ENCODE assay signal across 1 cellular context in the genomic region with DNA sequence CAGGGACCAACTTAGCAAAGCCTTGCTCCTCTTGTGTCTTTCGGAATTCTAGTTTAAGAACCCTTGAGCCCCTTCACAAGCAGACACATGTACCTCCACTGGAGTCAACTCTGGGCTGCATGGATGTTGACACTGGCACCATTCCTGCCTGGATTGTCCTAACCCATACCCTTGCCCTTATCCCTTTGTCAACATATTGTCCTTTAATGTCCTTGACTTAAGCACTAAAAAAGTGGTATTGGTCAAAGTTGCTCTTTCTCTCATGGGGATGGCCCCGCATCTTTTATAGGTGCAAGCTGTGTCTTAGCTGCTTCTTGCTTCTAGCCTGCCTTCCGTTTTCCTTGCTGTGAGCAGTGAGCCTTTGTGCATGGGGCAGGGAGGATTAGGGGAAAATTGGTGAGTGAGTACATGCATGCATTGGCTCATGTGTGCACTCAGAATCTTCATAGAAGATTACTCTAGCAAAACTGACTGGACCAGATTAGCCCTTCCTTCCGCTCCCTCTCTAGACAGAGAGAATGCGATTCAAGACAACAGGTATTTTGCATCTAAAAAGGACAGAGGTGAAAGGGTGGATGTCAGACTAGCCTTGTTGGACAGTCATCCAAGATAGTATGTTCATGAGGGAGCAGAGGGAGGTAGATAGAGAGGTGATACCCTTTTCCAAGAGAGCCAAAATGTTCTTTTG.
TF ChIP-seq lines count a peak whose summit lies in the region.

No MANE protein-coding gene starts in this region.

TF ChIP-seq in liver, 16 proteins besides CTCF, POLR2A, EP300 and RAD21 (continued from another document):
- TF ChIP-seq, protein P1, sequence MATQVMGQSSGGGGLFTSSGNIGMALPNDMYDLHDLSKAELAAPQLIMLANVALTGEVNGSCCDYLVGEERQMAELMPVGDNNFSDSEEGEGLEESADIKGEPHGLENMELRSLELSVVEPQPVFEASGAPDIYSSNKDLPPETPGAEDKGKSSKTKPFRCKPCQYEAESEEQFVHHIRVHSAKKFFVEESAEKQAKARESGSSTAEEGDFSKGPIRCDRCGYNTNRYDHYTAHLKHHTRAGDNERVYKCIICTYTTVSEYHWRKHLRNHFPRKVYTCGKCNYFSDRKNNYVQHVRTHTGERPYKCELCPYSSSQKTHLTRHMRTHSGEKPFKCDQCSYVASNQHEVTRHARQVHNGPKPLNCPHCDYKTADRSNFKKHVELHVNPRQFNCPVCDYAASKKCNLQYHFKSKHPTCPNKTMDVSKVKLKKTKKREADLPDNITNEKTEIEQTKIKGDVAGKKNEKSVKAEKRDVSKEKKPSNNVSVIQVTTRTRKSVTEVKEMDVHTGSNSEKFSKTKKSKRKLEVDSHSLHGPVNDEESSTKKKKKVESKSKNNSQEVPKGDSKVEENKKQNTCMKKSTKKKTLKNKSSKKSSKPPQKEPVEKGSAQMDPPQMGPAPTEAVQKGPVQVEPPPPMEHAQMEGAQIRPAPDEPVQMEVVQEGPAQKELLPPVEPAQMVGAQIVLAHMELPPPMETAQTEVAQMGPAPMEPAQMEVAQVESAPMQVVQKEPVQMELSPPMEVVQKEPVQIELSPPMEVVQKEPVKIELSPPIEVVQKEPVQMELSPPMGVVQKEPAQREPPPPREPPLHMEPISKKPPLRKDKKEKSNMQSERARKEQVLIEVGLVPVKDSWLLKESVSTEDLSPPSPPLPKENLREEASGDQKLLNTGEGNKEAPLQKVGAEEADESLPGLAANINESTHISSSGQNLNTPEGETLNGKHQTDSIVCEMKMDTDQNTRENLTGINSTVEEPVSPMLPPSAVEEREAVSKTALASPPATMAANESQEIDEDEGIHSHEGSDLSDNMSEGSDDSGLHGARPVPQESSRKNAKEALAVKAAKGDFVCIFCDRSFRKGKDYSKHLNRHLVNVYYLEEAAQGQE (IDR thresholded peaks at IDR 0.05) = no peak
- TF ChIP-seq HNF4G (IDR thresholded peaks at IDR 0.05) = no peak
- no peak for TF ChIP-seq EGR1 (IDR thresholded peaks at IDR 0.05; ENCODE audit: low read depth in 2 of 2)
- TF ChIP-seq GABPA (IDR thresholded peaks at IDR 0.05 in 1 of 2, conservative IDR thresholded peaks at IDR 0.05 in 1 of 2) = no peak
- TF ChIP-seq, protein P2, sequence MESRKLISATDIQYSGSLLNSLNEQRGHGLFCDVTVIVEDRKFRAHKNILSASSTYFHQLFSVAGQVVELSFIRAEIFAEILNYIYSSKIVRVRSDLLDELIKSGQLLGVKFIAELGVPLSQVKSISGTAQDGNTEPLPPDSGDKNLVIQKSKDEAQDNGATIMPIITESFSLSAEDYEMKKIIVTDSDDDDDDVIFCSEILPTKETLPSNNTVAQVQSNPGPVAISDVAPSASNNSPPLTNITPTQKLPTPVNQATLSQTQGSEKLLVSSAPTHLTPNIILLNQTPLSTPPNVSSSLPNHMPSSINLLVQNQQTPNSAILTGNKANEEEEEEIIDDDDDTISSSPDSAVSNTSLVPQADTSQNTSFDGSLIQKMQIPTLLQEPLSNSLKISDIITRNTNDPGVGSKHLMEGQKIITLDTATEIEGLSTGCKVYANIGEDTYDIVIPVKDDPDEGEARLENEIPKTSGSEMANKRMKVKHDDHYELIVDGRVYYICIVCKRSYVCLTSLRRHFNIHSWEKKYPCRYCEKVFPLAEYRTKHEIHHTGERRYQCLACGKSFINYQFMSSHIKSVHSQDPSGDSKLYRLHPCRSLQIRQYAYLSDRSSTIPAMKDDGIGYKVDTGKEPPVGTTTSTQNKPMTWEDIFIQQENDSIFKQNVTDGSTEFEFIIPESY (IDR thresholded peaks at IDR 0.05) = no peak
- TF ChIP-seq YY1 (IDR thresholded peaks at IDR 0.05) = no peak
- peak; percentile 68 to 82 for TF ChIP-seq RXRA (IDR thresholded peaks at IDR 0.05)
- TF ChIP-seq FOXA2 (IDR thresholded peaks at IDR 0.05) = peak; percentile 96
- TF ChIP-seq FOXA1 (IDR thresholded peaks at IDR 0.05) = peak; percentile 93
- TF ChIP-seq, protein P3, sequence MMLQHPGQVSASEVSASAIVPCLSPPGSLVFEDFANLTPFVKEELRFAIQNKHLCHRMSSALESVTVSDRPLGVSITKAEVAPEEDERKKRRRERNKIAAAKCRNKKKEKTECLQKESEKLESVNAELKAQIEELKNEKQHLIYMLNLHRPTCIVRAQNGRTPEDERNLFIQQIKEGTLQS (IDR thresholded peaks at IDR 0.05) = no peak
- no peak for TF ChIP-seq TAF1 (conservative IDR thresholded peaks at IDR 0.05)
- no peak for TF ChIP-seq NR2F2 (IDR thresholded peaks at IDR 0.05)
- TF ChIP-seq JUND (IDR thresholded peaks at IDR 0.05) = peak in 1 of 2 donors; percentile 26
